Comparison of ENCODE assay signal across 12 cellular contexts in genomic region chr19:16168465-16169081, GRCh38. TPM values are rescaled to one million over a fixed set of nuclear protein-coding genes. Genes with fewer than 3 reads are reported as not detected.
DNase-seq lines count a peak whose midpoint lies in the region; ATAC-seq, FAIRE-seq and TF ChIP-seq lines count a peak whose summit lies in the region.
"Had no signal": no experiment of that assay in that cellular context is flagged by ENCODE, and none has a peak within 500 bp of the region (broad histone marks: within the 10 kb centered on the region; RNA-seq: fewer than 3 reads in every experiment).

No MANE protein-coding gene starts in this region.

- H4K20me1 ChIP-seq in OCI-LY3 (ENCODE audit: insufficient read depth, low read length): no peaks in the 10 kb centered on the region
- no peaks in the 10 kb centered on the region for H4K20me1 ChIP-seq in K562 (replicated peaks; ENCODE audit: control insufficient read depth, insufficient read depth, low read length)

- H3K9me3 Mint-ChIP-seq in activated naive CD8-positive, alpha-beta T cell treated with anti-CD3 and anti-CD28 coated beads, Interleukin-2, amount 10 ng/mL, durations not matched to agents 7 days and 5 days: no peaks in the 10 kb centered on the region
- H3K9me3 Mint-ChIP-seq in activated naive CD8-positive, alpha-beta T cell treated with anti-CD3 and anti-CD28 coated beads, Interleukin-2, amount 50 U/mL, for 24 hours: no peaks in the 10 kb centered on the region
- no peaks in the 10 kb centered on the region for H3K9me3 Mint-ChIP-seq in stimulated activated effector memory CD8-positive, alpha-beta T cell treated with anti-CD3 and anti-CD28 coated beads, Interleukin-12 subunit alpha, Interleukin-12 subunit beta, amount 100 ng/mL, for 72 hours

- no peak for TF ChIP-seq RAD21 in K562 (CRISPR knock-in tag; conservative IDR thresholded peaks at IDR 0.05 in 1 of 2, IDR thresholded peaks at IDR 0.05 in 1 of 2)

- FAIRE-seq in K562 (lab: Jason Lieb, UNC): peak; percentile 59
- FAIRE-seq: islet of Langerhans had no signal

- in situ Hi-C loops in K562 (cut with MboI): no loop called here

- H3K79me2 ChIP-seq in OCI-LY3 (ENCODE audit: low read length) (no peaks in the 10 kb centered on the region), K562 (ENCODE audit: control insufficient read depth, insufficient read depth, low read length) (no peaks in the 10 kb centered on the region)

- peak overlapping the region; percentile 3; the same call in 1 of the 2 replicates for H3K4me2 ChIP-seq in OCI-LY3 (ENCODE audit: low read length)
- no peak overlapping the region for H3K4me2 ChIP-seq in K562 (ENCODE audit: insufficient read depth, low read length)

- peaks cover 5% of the 10 kb centered on the region for H3K36me3 ChIP-seq in OCI-LY3 (replicated peaks; ENCODE audit: low read depth, low read length)
- no peaks in the 10 kb centered on the region for H3K36me3 ChIP-seq in K562 (ENCODE audit: control insufficient read depth, insufficient read depth, low read length)
- no peaks in the 10 kb centered on the region for H3K36me3 ChIP-seq in effector memory CD4-positive, alpha-beta T cell (ENCODE audit: control insufficient read depth, insufficient read depth, low read length)
- H3K36me3 ChIP-seq in aorta (ENCODE audit: control insufficient read depth in 1 of 2, insufficient read depth in 2 of 2, low read length in 1 of 2): no peaks in the 10 kb centered on the region

- H3K9ac ChIP-seq in OCI-LY3 (ENCODE audit: low read length) (no peak overlapping the region), K562 (ENCODE audit: insufficient read depth in 1 of 2, low read depth in 2 of 2, low read length in 2 of 2) (no peak overlapping the region)

- H3K4me3 ChIP-seq in OCI-LY3 (ENCODE audit: low read length) (no peak overlapping the region), K562 (no peak overlapping the region), aorta (ENCODE audit: low read length in 2 of 2) (no peak overlapping the region)
- no peak overlapping the region for H3K4me3 ChIP-seq in effector memory CD4-positive, alpha-beta T cell (ENCODE audit: insufficient read depth, low read depth, low read length, poor library complexity, severe bottlenecking)

- intact Hi-C loops in K562 (cut with micrococcal nuclease): no loop called here
- intact Hi-C loops in aorta (cut with DNase I): no loop called here

- no peaks in the 10 kb centered on the region for H3K27me3 ChIP-seq in OCI-LY3 (ENCODE audit: low read depth, low read length)
- peaks cover 0 to 10% of the 10 kb centered on the region in 2 experiments; a peak in 2 of 5 replicates for H3K27me3 ChIP-seq in K562 (ENCODE audit: control insufficient read depth in 2 of 2, insufficient read depth in 2 of 2, low read length in 2 of 2)
- H3K27me3 ChIP-seq in effector memory CD4-positive, alpha-beta T cell (replicated peaks; ENCODE audit: control insufficient read depth, insufficient read depth, low read length, poor library complexity, severe bottlenecking): no peaks in the 10 kb centered on the region
- H3K27me3 ChIP-seq in aorta (ENCODE audit: control insufficient read depth in 1 of 2, insufficient read depth in 2 of 2, low read length in 1 of 2): no peaks in the 10 kb centered on the region

- peaks cover 8% of the 10 kb centered on the region for H3K4me1 Mint-ChIP-seq in activated naive CD8-positive, alpha-beta T cell treated with anti-CD3 and anti-CD28 coated beads, Interleukin-2, amount 10 ng/mL, durations not matched to agents 7 days and 5 days
- H3K4me1 Mint-ChIP-seq in activated naive CD8-positive, alpha-beta T cell treated with anti-CD3 and anti-CD28 coated beads, Interleukin-2, amount 50 U/mL, for 24 hours: peaks cover 10% of the 10 kb centered on the region
- H3K4me1 Mint-ChIP-seq in stimulated activated effector memory CD8-positive, alpha-beta T cell treated with anti-CD3 and anti-CD28 coated beads, Interleukin-12 subunit alpha, Interleukin-12 subunit beta, amount 100 ng/mL, for 72 hours: peaks cover 29% of the 10 kb centered on the region

- no peak overlapping the region for H3K4me3 Mint-ChIP-seq in activated naive CD8-positive, alpha-beta T cell treated with anti-CD3 and anti-CD28 coated beads, Interleukin-2, amount 10 ng/mL, durations not matched to agents 7 days and 5 days
- no peak overlapping the region for H3K4me3 Mint-ChIP-seq in activated naive CD8-positive, alpha-beta T cell treated with anti-CD3 and anti-CD28 coated beads, Interleukin-2, amount 50 U/mL, for 24 hours
- H3K4me3 Mint-ChIP-seq in stimulated activated effector memory CD8-positive, alpha-beta T cell treated with anti-CD3 and anti-CD28 coated beads, Interleukin-12 subunit alpha, Interleukin-12 subunit beta, amount 100 ng/mL, for 72 hours: no peak overlapping the region

- no peak for DNase-seq in activated naive CD8-positive, alpha-beta T cell treated with anti-CD3 and anti-CD28 coated beads, Interleukin-2, amount 10 ng/mL, durations not matched to agents 7 days and 5 days
- DNase-seq in activated naive CD8-positive, alpha-beta T cell treated with anti-CD3 and anti-CD28 coated beads, Interleukin-2, amount 50 U/mL, for 24 hours: no peak
- DNase-seq in K562 (ENCODE audit: extremely low read depth in 1 of 4, low spot score in 3 of 4) (peak; percentile 18 to 51 (median 36)), aorta (no peak)
- DNase-seq in stimulated activated effector memory CD8-positive, alpha-beta T cell treated with anti-CD3 and anti-CD28 coated beads, Interleukin-12 subunit alpha, Interleukin-12 subunit beta, amount 100 ng/mL, for 72 hours (ENCODE audit: low spot score in 2 of 2): no peak
- DNase-seq in effector memory CD4-positive, alpha-beta T cell: no peak
- DNase-seq: NCI-H2029, SHP77 treated with DMSO at 0.1 percent for 48 hours had no signal

- H3K9me1 ChIP-seq in K562 (ENCODE audit: control insufficient read depth, insufficient read depth, low read length): no peaks in the 10 kb centered on the region

- H2AFZ ChIP-seq in OCI-LY3 (ENCODE audit: low read depth, low read length) (no peak overlapping the region), K562 (ENCODE audit: low read depth, low read length) (peak overlapping the region; percentile 38; the same call in 1 of the 2 replicates)

- POLR2A ChIA-PET in activated naive CD8-positive, alpha-beta T cell treated with anti-CD3 and anti-CD28 coated beads, Interleukin-2, amount 10 ng/mL, durations not matched to agents 7 days and 5 days (lab: Charles Lee): interaction anchor here (0.6 to 1.6 kb wide), 3 partner anchors 19 to 120 kb away, joined by 3 to 6 read pairs (median 3); partner anchors contain the start of gene HSH2D
- POLR2A ChIA-PET in K562 (lab: Yijun Ruan, JAX): no interaction called here

- H3K27ac ChIP-seq in OCI-LY3 (ENCODE audit: low read length) (peak overlapping the region; percentile 25; the same call in 1 of the 2 replicates), K562 (ENCODE audit: extremely low read depth, low read depth, low read length) (no peak overlapping the region), aorta (ENCODE audit: low read depth in 1 of 2, low read length in 2 of 2) (no peak overlapping the region)
- H3K27ac ChIP-seq in effector memory CD4-positive, alpha-beta T cell (ENCODE audit: insufficient read depth, low read length, poor library complexity, severe bottlenecking): no peak overlapping the region

- peak overlapping the region; percentile 58 for H3K27ac Mint-ChIP-seq in activated naive CD8-positive, alpha-beta T cell treated with anti-CD3 and anti-CD28 coated beads, Interleukin-2, amount 10 ng/mL, durations not matched to agents 7 days and 5 days
- no peak overlapping the region for H3K27ac Mint-ChIP-seq in activated naive CD8-positive, alpha-beta T cell treated with anti-CD3 and anti-CD28 coated beads, Interleukin-2, amount 50 U/mL, for 24 hours
- H3K27ac Mint-ChIP-seq in stimulated activated effector memory CD8-positive, alpha-beta T cell treated with anti-CD3 and anti-CD28 coated beads, Interleukin-12 subunit alpha, Interleukin-12 subunit beta, amount 100 ng/mL, for 72 hours: peak overlapping the region; percentile 78

- TF ChIP-seq POLR2A in K562 (conservative IDR thresholded peaks at IDR 0.05): no peak

- ATAC-seq in activated naive CD8-positive, alpha-beta T cell treated with anti-CD3 and anti-CD28 coated beads, Interleukin-2, amount 10 ng/mL, durations not matched to agents 7 days and 5 days (ENCODE audit: low read depth): peak; percentile 50
- no peak for ATAC-seq in activated naive CD8-positive, alpha-beta T cell treated with anti-CD3 and anti-CD28 coated beads, Interleukin-2, amount 50 U/mL, for 24 hours
- ATAC-seq in K562 (peak; percentile 63), HG03175 (IDR thresholded peaks at IDR 0.05; ENCODE audit: unreplicated experiment) (no peak), aorta (ENCODE audit: low FRiP score) (no peak)
- ATAC-seq in stimulated activated effector memory CD8-positive, alpha-beta T cell treated with anti-CD3 and anti-CD28 coated beads, Interleukin-12 subunit alpha, Interleukin-12 subunit beta, amount 100 ng/mL, for 72 hours: peak; percentile 67

- H3K4me1 ChIP-seq in OCI-LY3 (ENCODE audit: low read length) (peaks cover 40% of the 10 kb centered on the region), K562 (replicated peaks in 1 of 2; ENCODE audit: control insufficient read depth in 2 of 2, insufficient read depth in 2 of 2, low read length in 2 of 2) (peaks cover 0 to 3% of the 10 kb centered on the region in 2 experiments; a peak in 1 of 5 replicates), aorta (ENCODE audit: control insufficient read depth in 1 of 2, insufficient read depth in 2 of 2, low read length in 2 of 2) (no peaks in the 10 kb centered on the region)
- H3K4me1 ChIP-seq in effector memory CD4-positive, alpha-beta T cell (ENCODE audit: control insufficient read depth, insufficient read depth, low read length, poor library complexity, severe bottlenecking): no peaks in the 10 kb centered on the region

- H3K9me3 ChIP-seq in OCI-LY3 (ENCODE audit: insufficient read depth, low read length): no peaks in the 10 kb centered on the region
- peaks cover 3% of the 10 kb centered on the region; the same call in 1 of the 2 replicates for H3K9me3 ChIP-seq in K562 (replicated peaks; ENCODE audit: control insufficient read depth, insufficient read depth, low read depth, low read length)
- H3K9me3 ChIP-seq in effector memory CD4-positive, alpha-beta T cell (ENCODE audit: control insufficient read depth, low read length): no peaks in the 10 kb centered on the region
- no peaks in the 10 kb centered on the region for H3K9me3 ChIP-seq in aorta (ENCODE audit: control insufficient read depth, low read length)

- no peak for TF ChIP-seq CTCF in OCI-LY3 (IDR thresholded peaks at IDR 0.05; ENCODE audit: low read depth, low read length)
- no peak for TF ChIP-seq CTCF in K562 (IDR thresholded peaks at IDR 0.05 in 2 of 3, conservative IDR thresholded peaks at IDR 0.05 in 1 of 3; ENCODE audit: insufficient read depth in 2 of 3, low read depth in 1 of 3, low read length in 3 of 3)

- no TSS peak for BruUV-seq in K562 (replicated peaks; lab: Mats Ljungman, UMichigan)

- peaks cover 2% of the 10 kb centered on the region for H3K27me3 Mint-ChIP-seq in activated naive CD8-positive, alpha-beta T cell treated with anti-CD3 and anti-CD28 coated beads, Interleukin-2, amount 10 ng/mL, durations not matched to agents 7 days and 5 days
- H3K27me3 Mint-ChIP-seq in activated naive CD8-positive, alpha-beta T cell treated with anti-CD3 and anti-CD28 coated beads, Interleukin-2, amount 50 U/mL, for 24 hours: peaks cover 4% of the 10 kb centered on the region

- no peak for TF ChIP-seq EP300 in K562 (IDR thresholded peaks at IDR 0.05; ENCODE audit: low read length)

- H3K36me3 Mint-ChIP-seq in activated naive CD8-positive, alpha-beta T cell treated with anti-CD3 and anti-CD28 coated beads, Interleukin-2, amount 10 ng/mL, durations not matched to agents 7 days and 5 days: no peaks in the 10 kb centered on the region
- no peaks in the 10 kb centered on the region for H3K36me3 Mint-ChIP-seq in activated naive CD8-positive, alpha-beta T cell treated with anti-CD3 and anti-CD28 coated beads, Interleukin-2, amount 50 U/mL, for 24 hours (ENCODE audit: low read depth)
- H3K36me3 Mint-ChIP-seq in stimulated activated effector memory CD8-positive, alpha-beta T cell treated with anti-CD3 and anti-CD28 coated beads, Interleukin-12 subunit alpha, Interleukin-12 subunit beta, amount 100 ng/mL, for 72 hours: no peaks in the 10 kb centered on the region

- 9% methylated on average over 2 of the region's 2 CpGs for WGBS in K562 (ENCODE audit: insufficient coverage, low coverage, missing lambda C conversion rate)
- WGBS in aorta, 2 donors: 50 to 56% methylated on average over 2 of the region's 2 CpGs

- CTCF ChIA-PET in K562 (lab: Yijun Ruan, JAX; ENCODE audit: low intra/inter-chr PET ratio): no interaction called here

RNA-seq across cellular contexts. Expression of gene CIB3, which starts 4.8 kb away (rescaled TPM):
- total RNA-seq in activated naive CD8-positive, alpha-beta T cell treated with anti-CD3 and anti-CD28 coated beads, Interleukin-2, amount 10 ng/mL, durations not matched to agents 7 days and 5 days: not detected
- not detected in 2 replicates for total RNA-seq in K562 (2011; cell fraction: chromatin; rRNA removed; ENCODE audit: low replicate concordance)
- not detected in 2 replicates for total RNA-seq in K562 (2011; cell fraction: nucleolus; rRNA removed)
- not detected in 2 replicates for total RNA-seq in K562 (2011; cell fraction: nucleoplasm; rRNA removed)
- total RNA-seq in K562 (2014; rRNA removed) (not detected in 2 replicates), K562 (2014; rRNA removed; fragmentation: Illumina TruSeq; extraction: Trizol) (not detected in 2 replicates), K562 (2015; rRNA removed; fragmentation: Illumina TruSeq; extraction: Trizol) (not detected in 2 replicates), K562 (2021) (not detected in 2 replicates), aorta (not detected)
- polyA plus RNA-seq in K562 (2011; rRNA removed) (not detected in 2 replicates), K562 (2014; fragmentation: Illumina TruSeq; extraction: Trizol) (not detected in 2 replicates), K562 (2014; fragmentation: Nextera tagmentation; extraction: Ambion mirVana) (under 1 TPM in 1 of 2 experiments, not detected in 1; 0.08 TPM), K562 (2014; rRNA removed) (0.13 TPM in 1 of 2 replicates, not detected in the other), aorta (under 1 TPM in 1 of 2 donors, not detected in 1; 0.95 TPM)
- not detected in 2 replicates for polyA plus RNA-seq in K562 (2011; cell fraction: cytosol; rRNA removed)
- not detected in 2 replicates for polyA plus RNA-seq in K562 (2011; cell fraction: nucleus; rRNA removed)
- not detected in 2 replicates for polyA plus RNA-seq in K562 (2012)
- not detected in 2 replicates for polyA minus RNA-seq in K562 (2011; rRNA and poly(A)+ RNA removed)
- polyA minus RNA-seq in K562 (2011; cell fraction: cytosol; rRNA and poly(A)+ RNA removed): not detected in 2 replicates
- polyA minus RNA-seq in K562 (2011; cell fraction: nucleus; rRNA and poly(A)+ RNA removed): not detected in 2 replicates
- polyA plus RNA-seq: esophagus had no signal

RNA-seq across cellular contexts. Expression of gene FAM32A, which starts 16.6 kb away (rescaled TPM):
- total RNA-seq in activated naive CD8-positive, alpha-beta T cell treated with anti-CD3 and anti-CD28 coated beads, Interleukin-2, amount 10 ng/mL, durations not matched to agents 7 days and 5 days: 10 to 100 TPM; 61.4 to 63.4 TPM
- total RNA-seq in K562 (2011; cell fraction: chromatin; rRNA removed; ENCODE audit: low replicate concordance): 14.8 and 20.8 TPM in 2 replicates
- total RNA-seq in K562 (2011; cell fraction: nucleolus; rRNA removed): 14.2 and 16.1 TPM in 2 replicates
- 18.8 and 21.6 TPM in 2 replicates for total RNA-seq in K562 (2011; cell fraction: nucleoplasm; rRNA removed)
- total RNA-seq in K562 (2014; rRNA removed) (94.5 and 95.8 TPM in 2 replicates), K562 (2014; rRNA removed; fragmentation: Illumina TruSeq; extraction: Trizol) (54.5 and 57.2 TPM in 2 replicates), K562 (2015; rRNA removed; fragmentation: Illumina TruSeq; extraction: Trizol) (70.9 and 73.7 TPM in 2 replicates), K562 (2021) (44.9 and 45.9 TPM in 2 replicates), aorta (10 to 100 TPM; 46.1 to 46.4 TPM)
- polyA plus RNA-seq in K562 (2011; rRNA removed) (82.6 and 96.7 TPM in 2 replicates), K562 (2014; fragmentation: Illumina TruSeq; extraction: Trizol) (76.2 and 77.8 TPM in 2 replicates), K562 (2014; fragmentation: Nextera tagmentation; extraction: Ambion mirVana) (10 to 100 TPM; 30.7 to 43.0 TPM), K562 (2014; rRNA removed) (94.5 and 102 TPM in 2 replicates), aorta (10 to 100 TPM; 80.6 to 89.5 TPM)
- polyA plus RNA-seq in K562 (2011; cell fraction: cytosol; rRNA removed): 84.9 and 85.1 TPM in 2 replicates
- polyA plus RNA-seq in K562 (2011; cell fraction: nucleus; rRNA removed): 37.5 and 41.1 TPM in 2 replicates
- polyA plus RNA-seq in K562 (2012): 50.8 and 60.4 TPM in 2 replicates
- 28.1 and 34.6 TPM in 2 replicates for polyA minus RNA-seq in K562 (2011; rRNA and poly(A)+ RNA removed)
- polyA minus RNA-seq in K562 (2011; cell fraction: cytosol; rRNA and poly(A)+ RNA removed): 14.7 and 21.1 TPM in 2 replicates
- 6.2 and 10.3 TPM in 2 replicates for polyA minus RNA-seq in K562 (2011; cell fraction: nucleus; rRNA and poly(A)+ RNA removed)

RNA-seq across cellular contexts. Expression of gene HSH2D, which starts 25.1 kb away (rescaled TPM):
- total RNA-seq in activated naive CD8-positive, alpha-beta T cell treated with anti-CD3 and anti-CD28 coated beads, Interleukin-2, amount 10 ng/mL, durations not matched to agents 7 days and 5 days: 10 to 100 TPM; 72.5 to 80.6 TPM
- 0.81 TPM in 1 of 2 replicates, not detected in the other for total RNA-seq in K562 (2011; cell fraction: chromatin; rRNA removed; ENCODE audit: low replicate concordance)
- total RNA-seq in K562 (2011; cell fraction: nucleolus; rRNA removed): 0.39 and 0.67 TPM in 2 replicates
- total RNA-seq in K562 (2011; cell fraction: nucleoplasm; rRNA removed): 0.37 TPM in 1 of 2 replicates, not detected in the other
- total RNA-seq in K562 (2014; rRNA removed): 0.18 and 0.29 TPM in 2 replicates
- total RNA-seq in K562 (2014; rRNA removed; fragmentation: Illumina TruSeq; extraction: Trizol): 0.15 and 0.19 TPM in 2 replicates
- total RNA-seq in K562 (2015; rRNA removed; fragmentation: Illumina TruSeq; extraction: Trizol): 1.1 TPM in 2 replicates
- total RNA-seq in K562 (2021): 0.16 and 0.42 TPM in 2 replicates
- 0.33 and 0.39 TPM in 2 replicates for polyA plus RNA-seq in K562 (2011; rRNA removed)
- polyA plus RNA-seq in K562 (2011; cell fraction: cytosol; rRNA removed): 0.44 and 0.69 TPM in 2 replicates
- polyA plus RNA-seq in K562 (2011; cell fraction: nucleus; rRNA removed): 0.68 and 0.69 TPM in 2 replicates
- 0.40 and 3.0 TPM in 2 replicates for polyA plus RNA-seq in K562 (2012)
- 0.30 and 0.42 TPM in 2 replicates for polyA plus RNA-seq in K562 (2014; fragmentation: Illumina TruSeq; extraction: Trizol)
- polyA plus RNA-seq in K562 (2014; fragmentation: Nextera tagmentation; extraction: Ambion mirVana): under 1 TPM in 1 of 2 experiments, not detected in 1; 0.03 TPM
- 0.12 and 0.37 TPM in 2 replicates for polyA plus RNA-seq in K562 (2014; rRNA removed)
- 0.09 TPM in 1 of 2 replicates, not detected in the other for polyA minus RNA-seq in K562 (2011; rRNA and poly(A)+ RNA removed)
- not detected in 2 replicates for polyA minus RNA-seq in K562 (2011; cell fraction: cytosol; rRNA and poly(A)+ RNA removed)
- 0.22 and 0.27 TPM in 2 replicates for polyA minus RNA-seq in K562 (2011; cell fraction: nucleus; rRNA and poly(A)+ RNA removed)
- 1 to 10 TPM; 1.3 to 1.4 TPM for total RNA-seq in aorta
- 1 to 10 TPM in 1 of 2 donors, under 1 TPM in 1; 0.10 to 2.5 TPM for polyA plus RNA-seq in aorta

RNA-seq across cellular contexts. Expression of gene AP1M1, which starts 29.1 kb away (rescaled TPM):
- 100 to 1,000 TPM; 132 to 135 TPM for total RNA-seq in activated naive CD8-positive, alpha-beta T cell treated with anti-CD3 and anti-CD28 coated beads, Interleukin-2, amount 10 ng/mL, durations not matched to agents 7 days and 5 days
- total RNA-seq in K562 (2011; cell fraction: chromatin; rRNA removed; ENCODE audit: low replicate concordance): 43.5 and 103 TPM in 2 replicates
- total RNA-seq in K562 (2011; cell fraction: nucleolus; rRNA removed): 56.9 and 61.7 TPM in 2 replicates
- 39.8 and 44.1 TPM in 2 replicates for total RNA-seq in K562 (2011; cell fraction: nucleoplasm; rRNA removed)
- total RNA-seq in K562 (2014; rRNA removed) (48.0 and 53.8 TPM in 2 replicates), K562 (2014; rRNA removed; fragmentation: Illumina TruSeq; extraction: Trizol) (12.9 and 17.1 TPM in 2 replicates), K562 (2015; rRNA removed; fragmentation: Illumina TruSeq; extraction: Trizol) (28.1 and 28.6 TPM in 2 replicates), K562 (2021) (53.6 and 56.2 TPM in 2 replicates), aorta (10 to 100 TPM; 74.7 TPM)
- polyA plus RNA-seq in K562 (2011; rRNA removed) (29.1 and 42.9 TPM in 2 replicates), K562 (2014; fragmentation: Illumina TruSeq; extraction: Trizol) (35.4 and 44.5 TPM in 2 replicates), K562 (2014; fragmentation: Nextera tagmentation; extraction: Ambion mirVana) (1 to 10 TPM in 1 of 2 experiments, under 1 TPM in 1; 0.87 to 3.0 TPM), K562 (2014; rRNA removed) (34.8 and 39.4 TPM in 2 replicates), aorta (10 to 100 TPM; 25.2 to 62.4 TPM)
- polyA plus RNA-seq in K562 (2011; cell fraction: cytosol; rRNA removed): 39.5 and 53.3 TPM in 2 replicates
- 75.6 and 83.2 TPM in 2 replicates for polyA plus RNA-seq in K562 (2011; cell fraction: nucleus; rRNA removed)
- polyA plus RNA-seq in K562 (2012): 66.8 and 85.3 TPM in 2 replicates
- polyA minus RNA-seq in K562 (2011; rRNA and poly(A)+ RNA removed): 17.9 and 23.9 TPM in 2 replicates
- polyA minus RNA-seq in K562 (2011; cell fraction: cytosol; rRNA and poly(A)+ RNA removed): 41.5 and 47.6 TPM in 2 replicates
- polyA minus RNA-seq in K562 (2011; cell fraction: nucleus; rRNA and poly(A)+ RNA removed): 21.9 and 34.4 TPM in 2 replicates

RNA-seq across cellular contexts. Expression of gene RAB8A, which starts 56.9 kb away (rescaled TPM):
- 100 to 1,000 TPM; 133 to 153 TPM for total RNA-seq in activated naive CD8-positive, alpha-beta T cell treated with anti-CD3 and anti-CD28 coated beads, Interleukin-2, amount 10 ng/mL, durations not matched to agents 7 days and 5 days
- 81.6 and 164 TPM in 2 replicates for total RNA-seq in K562 (2011; cell fraction: chromatin; rRNA removed; ENCODE audit: low replicate concordance)
- 94.9 and 99.9 TPM in 2 replicates for total RNA-seq in K562 (2011; cell fraction: nucleolus; rRNA removed)
- total RNA-seq in K562 (2011; cell fraction: nucleoplasm; rRNA removed): 96.1 and 105 TPM in 2 replicates
- total RNA-seq in K562 (2014; rRNA removed): 42.5 and 47.2 TPM in 2 replicates
- total RNA-seq in K562 (2014; rRNA removed; fragmentation: Illumina TruSeq; extraction: Trizol): 60.2 and 66.7 TPM in 2 replicates
- total RNA-seq in K562 (2015; rRNA removed; fragmentation: Illumina TruSeq; extraction: Trizol): 92.0 and 102 TPM in 2 replicates
- total RNA-seq in K562 (2021): 71.9 and 82.7 TPM in 2 replicates
- 45.4 and 66.9 TPM in 2 replicates for polyA plus RNA-seq in K562 (2011; rRNA removed)
- polyA plus RNA-seq in K562 (2011; cell fraction: cytosol; rRNA removed): 50.7 and 63.0 TPM in 2 replicates
- 33.2 and 35.1 TPM in 2 replicates for polyA plus RNA-seq in K562 (2011; cell fraction: nucleus; rRNA removed)
- polyA plus RNA-seq in K562 (2012): 34.9 and 92.8 TPM in 2 replicates
- polyA plus RNA-seq in K562 (2014; fragmentation: Illumina TruSeq; extraction: Trizol): 53.2 and 55.4 TPM in 2 replicates
- 10 to 100 TPM; 11.2 to 13.9 TPM for polyA plus RNA-seq in K562 (2014; fragmentation: Nextera tagmentation; extraction: Ambion mirVana)
- polyA plus RNA-seq in K562 (2014; rRNA removed): 47.1 and 80.1 TPM in 2 replicates
- polyA minus RNA-seq in K562 (2011; rRNA and poly(A)+ RNA removed): 168 and 219 TPM in 2 replicates
- polyA minus RNA-seq in K562 (2011; cell fraction: cytosol; rRNA and poly(A)+ RNA removed): 52.2 and 76.3 TPM in 2 replicates
- polyA minus RNA-seq in K562 (2011; cell fraction: nucleus; rRNA and poly(A)+ RNA removed): 34.5 and 60.4 TPM in 2 replicates
- total RNA-seq in aorta: 10 to 100 TPM; 51.3 to 56.7 TPM
- polyA plus RNA-seq in aorta: 10 to 100 TPM; 17.6 to 30.3 TPM

Comparison
In these comparisons a context has a peak if more than half of its experiments do, and no peak if none do; other contexts are left out.
1. ATAC-seq: peak in activated naive CD8-positive, alpha-beta T cell treated with anti-CD3 and anti-CD28 coated beads, Interleukin-2, amount 10 ng/mL, durations not matched to agents 7 days and 5 days (single experiment), K562 (single experiment) and stimulated activated effector memory CD8-positive, alpha-beta T cell treated with anti-CD3 and anti-CD28 coated beads, Interleukin-12 subunit alpha, Interleukin-12 subunit beta, amount 100 ng/mL, for 72 hours (single experiment); none in activated naive CD8-positive, alpha-beta T cell treated with anti-CD3 and anti-CD28 coated beads, Interleukin-2, amount 50 U/mL, for 24 hours (single experiment), HG03175 (single experiment) and aorta (single experiment).
2. DNase-seq: peak in K562 (4 of 4); none in activated naive CD8-positive, alpha-beta T cell treated with anti-CD3 and anti-CD28 coated beads, Interleukin-2, amount 10 ng/mL, durations not matched to agents 7 days and 5 days (single experiment), activated naive CD8-positive, alpha-beta T cell treated with anti-CD3 and anti-CD28 coated beads, Interleukin-2, amount 50 U/mL, for 24 hours (single experiment), stimulated activated effector memory CD8-positive, alpha-beta T cell treated with anti-CD3 and anti-CD28 coated beads, Interleukin-12 subunit alpha, Interleukin-12 subunit beta, amount 100 ng/mL, for 72 hours (0 of 2), effector memory CD4-positive, alpha-beta T cell (0 of 3) and aorta (0 of 2).
3. RNA of gene HSH2D, which starts 25.1 kb away (total RNA-seq): 72.5 to 80.6 TPM in activated naive CD8-positive, alpha-beta T cell treated with anti-CD3 and anti-CD28 coated beads, Interleukin-2, amount 10 ng/mL, durations not matched to agents 7 days and 5 days; 1.3 to 1.4 TPM in aorta and 0.15 to 1.1 TPM in K562; every median in the first group is over 10 times any median in the second.